6 cellular contexts compared by ENCODE assay signal in the genomic region with DNA sequence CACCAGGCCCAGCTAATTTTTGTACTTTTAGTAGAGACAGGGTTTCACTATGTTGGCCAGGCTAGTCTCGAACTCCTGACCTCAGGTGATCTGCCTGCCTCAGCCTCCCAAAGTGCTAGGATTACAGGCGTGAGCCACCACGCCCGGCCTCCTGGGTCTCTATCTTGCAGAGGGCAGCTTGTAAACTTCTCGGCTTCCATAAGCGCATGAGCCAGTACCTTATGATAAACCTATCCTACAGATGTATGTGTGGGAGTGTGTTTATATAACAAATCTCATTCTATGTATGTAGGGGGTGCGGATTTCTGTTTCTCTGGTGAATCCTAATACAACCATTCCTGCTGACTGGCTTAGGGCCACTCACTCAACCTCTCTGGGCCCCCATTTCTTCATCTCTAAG. TPM values are rescaled to one million over a fixed set of nuclear protein-coding genes. Genes with fewer than 3 reads are reported as not detected.
"Had no signal": no experiment of that assay in that cellular context is flagged by ENCODE, and none has a peak within 500 bp of the region (broad histone marks: within the 10 kb centered on the region; RNA-seq: fewer than 3 reads in every experiment).

No MANE protein-coding gene starts in this region.

RNA-seq across cellular contexts. Expression of gene F2RL3, which starts 51.3 kb away (rescaled TPM):
- total RNA-seq: activated CD4-positive, alpha-beta memory T cell treated with anti-CD3 and anti-CD28 coated beads for 36 hours; activated CD4-positive, alpha-beta T cell treated with anti-CD3 and anti-CD28 coated beads, Interleukin-2, amount 10 ng/mL, durations not matched to agents 24 days and 14 days; activated CD8-positive, alpha-beta memory T cell treated with anti-CD3 and anti-CD28 coated beads for 36 hours; activated CD8-positive, alpha-beta T cell treated with anti-CD3 and anti-CD28 coated beads for 36 hours; activated T-helper 2 cell treated with anti-CD3 and anti-CD28 coated beads, Interferon-gamma antibody, Interleukin-2, Interleukin-4, amounts not matched to agents 10 μg/mL and 5 μg/mL and 100 μg/mL, durations not matched to agents 14 hours and 24 hours and 36 hours; bronchial epithelial cell had no signal
